In the genomic region with DNA sequence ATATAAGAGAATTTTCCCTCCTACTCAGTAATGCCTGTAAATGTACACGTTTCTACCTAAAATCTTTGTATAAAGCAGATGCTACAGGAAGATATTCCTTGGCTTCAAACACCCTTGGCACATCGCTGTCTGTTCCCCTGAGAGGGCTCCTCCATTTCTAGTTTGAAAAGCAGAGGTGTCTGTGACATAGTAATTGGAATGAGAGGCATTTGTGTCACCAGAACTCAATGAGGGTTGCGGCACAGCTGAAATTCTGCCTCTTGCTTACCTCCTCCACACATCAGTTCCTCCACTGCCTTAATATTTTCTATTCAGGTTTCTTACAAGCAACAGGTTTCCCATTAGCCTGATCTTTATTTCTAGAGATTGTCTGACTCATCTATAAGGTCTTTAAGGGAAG, we compare ENCODE assay signal across 18 cellular contexts.
DNase-seq lines count a peak whose midpoint lies in the region; ATAC-seq and TF ChIP-seq lines count a peak whose summit lies in the region.
"Had no signal": no experiment of that assay in that cellular context is flagged by ENCODE, and none has a peak within 500 bp of the region (broad histone marks: within the 10 kb centered on the region; RNA-seq: fewer than 3 reads in every experiment).

No MANE protein-coding gene starts in this region.

- no peaks in the 10 kb centered on the region for H3K79me2 ChIP-seq in neural progenitor cell (ENCODE audit: low read depth)

- peaks cover 6% of the 10 kb centered on the region for H3K4me1 ChIP-seq in neural progenitor cell
- H3K4me1 ChIP-seq: A549; BLaER1 treated with 17β-estradiol and CSF1 and Interleukin-3, amounts not matched to agents 10 nM and 100 nM had no signal

- TF ChIP-seq CTCF in neural progenitor cell (IDR thresholded peaks at IDR 0.05), result no peak

- no peaks in the 10 kb centered on the region for H3K36me3 Mint-ChIP-seq in neural progenitor cell
- H3K36me3 Mint-ChIP-seq: CD4-positive, alpha-beta memory T cell; CD4-positive, CD25-positive, alpha-beta regulatory T cell; CD8-positive, alpha-beta memory T cell had no signal

- H2AFZ ChIP-seq in neural progenitor cell (replicated peaks), result peak overlapping the region; percentile 20

- H3K36me3 ChIP-seq in neural progenitor cell, result no peaks in the 10 kb centered on the region
- H3K36me3 ChIP-seq: BLaER1 treated with 17β-estradiol and CSF1 and Interleukin-3, amounts not matched to agents 10 nM and 100 nM had no signal

- peaks cover 12% of the 10 kb centered on the region for H3K4me1 Mint-ChIP-seq in neural progenitor cell
- H3K4me1 Mint-ChIP-seq: B cell; CD4-positive, alpha-beta memory T cell; CD4-positive, CD25-positive, alpha-beta regulatory T cell; CD8-positive, alpha-beta memory T cell had no signal

- no peak for ATAC-seq in GM18517 (IDR thresholded peaks at IDR 0.05; ENCODE audit: unreplicated experiment)
- ATAC-seq: A549 had no signal

- H3K27ac ChIP-seq in caudate nucleus (ENCODE audit: low read depth, low read length), result no peak overlapping the region
- H3K27ac ChIP-seq in neural progenitor cell, result no peak overlapping the region
- H3K27ac ChIP-seq: 22Rv1; A549; BLaER1 treated with 17β-estradiol and CSF1 and Interleukin-3, amounts not matched to agents 10 nM and 100 nM; C4-2B had no signal

- H3K9ac ChIP-seq in neural progenitor cell, result no peak overlapping the region
- H3K9ac ChIP-seq: BLaER1 treated with 17β-estradiol and CSF1 and Interleukin-3, amounts not matched to agents 10 nM and 100 nM had no signal

- no peaks in the 10 kb centered on the region for H3F3A ChIP-seq in neural progenitor cell (ENCODE audit: low read depth)

- no peak overlapping the region for H3K4me3 ChIP-seq in neural progenitor cell
- H3K4me3 ChIP-seq: A549; BLaER1 treated with 17β-estradiol and CSF1 and Interleukin-3, amounts not matched to agents 10 nM and 100 nM had no signal

- H3K27ac Mint-ChIP-seq in neural progenitor cell, result no peak overlapping the region
- H3K27ac Mint-ChIP-seq: B cell; CD4-positive, alpha-beta memory T cell; CD4-positive, CD25-positive, alpha-beta regulatory T cell; CD8-positive, alpha-beta memory T cell had no signal

- H4K20me1 ChIP-seq in neural progenitor cell (ENCODE audit: low read depth), result no peaks in the 10 kb centered on the region
- H4K20me1 ChIP-seq: BLaER1 treated with 17β-estradiol and CSF1 and Interleukin-3, amounts not matched to agents 10 nM and 100 nM had no signal

- no peak overlapping the region for H3K4me3 Mint-ChIP-seq in neural progenitor cell
- H3K4me3 Mint-ChIP-seq: B cell; CD4-positive, alpha-beta memory T cell; CD4-positive, CD25-positive, alpha-beta regulatory T cell; CD8-positive, alpha-beta memory T cell had no signal

- DNase-seq in caudate nucleus (lab: John Stamatoyannopoulos, UW) (peak in 37 of 61 donors; percentile 0 to 88 (median 18)), left kidney (ENCODE audit: low read depth, low spot score) (peak; percentile 2), neural progenitor cell (ENCODE audit: low spot score) (no peak), CD1c-positive myeloid dendritic cell (ENCODE audit: extremely low spot score) (no peak), NCI-H2029 treated with DMSO at 0.1 percent for 48 hours (lab: John Stamatoyannopoulos, UW) (no peak)
- DNase-seq: AML-193; CD4-positive, alpha-beta memory T cell; CD4-positive, CD25-positive, alpha-beta regulatory T cell; CD8-positive, alpha-beta memory T cell; COR-L47; DMS79 treated with DMSO at 0.1 percent for 48 hours; GF-D8 had no signal

- H3K4me2 ChIP-seq in neural progenitor cell, result no peak overlapping the region
- H3K4me2 ChIP-seq: A549; BLaER1 treated with 17β-estradiol and CSF1 and Interleukin-3, amounts not matched to agents 10 nM and 100 nM had no signal

- H3K9me3 Mint-ChIP-seq in neural progenitor cell, result peaks cover 6% of the 10 kb centered on the region

- no peaks in the 10 kb centered on the region for H3K9me3 ChIP-seq in neural progenitor cell (ENCODE audit: low read depth)
- H3K9me3 ChIP-seq: A549 had no signal

- H3K27me3 Mint-ChIP-seq in neural progenitor cell (ENCODE audit: insufficient read depth, low read depth), result peaks cover 9% of the 10 kb centered on the region
- H3K27me3 Mint-ChIP-seq: B cell; CD4-positive, alpha-beta memory T cell; CD4-positive, CD25-positive, alpha-beta regulatory T cell; CD8-positive, alpha-beta memory T cell had no signal

- no peaks in the 10 kb centered on the region for H3K27me3 ChIP-seq in neural progenitor cell
- H3K27me3 ChIP-seq: BLaER1 treated with 17β-estradiol and CSF1 and Interleukin-3, amounts not matched to agents 10 nM and 100 nM had no signal

Comparison
In these comparisons a context has a peak if more than half of its experiments do, and no peak if none do; other contexts are left out.
1. DNase-seq: peak in caudate nucleus (37 of 61) and left kidney (single experiment); none in neural progenitor cell (single experiment), CD1c-positive myeloid dendritic cell (single experiment) and NCI-H2029 treated with DMSO at 0.1 percent for 48 hours (single experiment).